ENCODE assay signal across 1 cellular context in the genomic region with DNA sequence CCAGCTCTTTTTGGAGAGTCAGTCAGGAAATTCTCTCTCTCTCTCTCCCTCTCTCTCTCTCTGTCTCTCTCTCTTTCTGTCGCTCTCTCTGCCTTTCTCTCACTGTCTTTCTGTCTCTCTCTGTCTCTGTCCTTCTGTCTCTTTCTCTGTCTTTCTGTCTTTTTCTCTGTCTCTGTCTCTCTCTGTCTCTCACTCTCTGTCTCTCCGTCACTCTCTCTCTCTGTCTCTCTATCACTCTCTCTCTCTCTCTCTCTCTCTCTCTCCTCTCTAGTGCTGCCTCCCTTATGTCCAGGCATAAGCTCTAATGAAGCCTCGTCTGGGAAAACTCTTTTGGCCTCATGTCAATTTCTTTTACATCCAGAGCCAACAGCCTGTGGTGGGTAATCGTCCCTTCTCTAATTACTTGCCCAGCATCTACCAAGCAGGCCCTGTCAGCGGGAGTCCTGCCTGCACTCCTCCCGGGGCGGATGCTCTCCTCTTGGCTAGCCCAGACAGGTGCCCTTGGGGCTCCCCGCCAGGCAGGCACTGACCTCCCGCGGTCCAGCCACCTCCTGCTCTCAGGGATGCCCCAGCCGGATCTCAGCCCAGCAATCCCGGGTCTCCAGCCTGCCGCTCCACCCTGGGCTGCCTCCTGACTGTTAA.
TF ChIP-seq lines count a peak whose summit lies in the region.

No MANE protein-coding gene starts in this region.

TF ChIP-seq in HEK293, 187 proteins besides CTCF, POLR2A, EP300 and RAD21 (continued from another document):
- TF ChIP-seq ZNF335 (tag by site-specific recombination; conservative IDR thresholded peaks at IDR 0.05): peak; percentile 26; the same call in 1 of the 2 replicates
- peak; percentile 49 for TF ChIP-seq ZNF843 (tag by site-specific recombination; IDR thresholded peaks at IDR 0.05)
- TF ChIP-seq ZNF394 (tag by site-specific recombination; IDR thresholded peaks at IDR 0.05; ENCODE audit: borderline replicate concordance): peak; percentile 20; the same call in 1 of the 2 replicates
- TF ChIP-seq, protein P1, sequence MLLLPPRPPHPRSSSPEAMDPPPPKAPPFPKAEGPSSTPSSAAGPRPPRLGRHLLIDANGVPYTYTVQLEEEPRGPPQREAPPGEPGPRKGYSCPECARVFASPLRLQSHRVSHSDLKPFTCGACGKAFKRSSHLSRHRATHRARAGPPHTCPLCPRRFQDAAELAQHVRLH (tag by site-specific recombination; IDR thresholded peaks at IDR 0.05): 0 out of 2 replicates have a peak, but pooled peaks have one; percentile 30
- TF ChIP-seq, protein P2, sequence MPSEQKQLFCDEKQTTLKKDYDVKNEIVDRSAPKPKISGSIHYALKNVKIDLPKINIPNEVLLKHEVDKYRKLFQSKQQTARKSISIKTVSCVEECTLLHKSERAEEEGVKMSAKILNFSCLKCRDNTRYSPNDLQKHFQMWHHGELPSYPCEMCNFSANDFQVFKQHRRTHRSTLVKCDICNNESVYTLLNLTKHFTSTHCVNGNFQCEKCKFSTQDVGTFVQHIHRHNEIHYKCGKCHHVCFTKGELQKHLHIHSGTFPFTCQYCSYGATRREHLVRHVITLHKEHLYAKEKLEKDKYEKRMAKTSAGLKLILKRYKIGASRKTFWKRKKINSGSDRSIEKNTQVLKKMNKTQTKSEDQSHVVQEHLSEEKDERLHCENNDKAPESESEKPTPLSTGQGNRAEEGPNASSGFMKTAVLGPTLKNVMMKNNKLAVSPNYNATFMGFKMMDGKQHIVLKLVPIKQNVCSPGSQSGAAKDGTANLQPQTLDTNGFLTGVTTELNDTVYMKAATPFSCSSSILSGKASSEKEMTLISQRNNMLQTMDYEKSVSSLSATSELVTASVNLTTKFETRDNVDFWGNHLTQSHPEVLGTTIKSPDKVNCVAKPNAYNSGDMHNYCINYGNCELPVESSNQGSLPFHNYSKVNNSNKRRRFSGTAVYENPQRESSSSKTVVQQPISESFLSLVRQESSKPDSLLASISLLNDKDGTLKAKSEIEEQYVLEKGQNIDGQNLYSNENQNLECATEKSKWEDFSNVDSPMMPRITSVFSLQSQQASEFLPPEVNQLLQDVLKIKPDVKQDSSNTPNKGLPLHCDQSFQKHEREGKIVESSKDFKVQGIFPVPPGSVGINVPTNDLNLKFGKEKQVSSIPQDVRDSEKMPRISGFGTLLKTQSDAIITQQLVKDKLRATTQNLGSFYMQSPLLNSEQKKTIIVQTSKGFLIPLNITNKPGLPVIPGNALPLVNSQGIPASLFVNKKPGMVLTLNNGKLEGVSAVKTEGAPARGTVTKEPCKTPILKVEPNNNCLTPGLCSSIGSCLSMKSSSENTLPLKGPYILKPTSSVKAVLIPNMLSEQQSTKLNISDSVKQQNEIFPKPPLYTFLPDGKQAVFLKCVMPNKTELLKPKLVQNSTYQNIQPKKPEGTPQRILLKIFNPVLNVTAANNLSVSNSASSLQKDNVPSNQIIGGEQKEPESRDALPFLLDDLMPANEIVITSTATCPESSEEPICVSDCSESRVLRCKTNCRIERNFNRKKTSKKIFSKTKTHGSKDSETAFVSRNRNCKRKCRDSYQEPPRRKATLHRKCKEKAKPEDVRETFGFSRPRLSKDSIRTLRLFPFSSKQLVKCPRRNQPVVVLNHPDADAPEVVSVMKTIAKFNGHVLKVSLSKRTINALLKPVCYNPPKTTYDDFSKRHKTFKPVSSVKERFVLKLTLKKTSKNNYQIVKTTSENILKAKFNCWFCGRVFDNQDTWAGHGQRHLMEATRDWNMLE (tag by site-specific recombination; conservative IDR thresholded peaks at IDR 0.05; ENCODE audit: low read depth): no peak
- TF ChIP-seq ZNF626 (tag by site-specific recombination; IDR thresholded peaks at IDR 0.05): no peak
- TF ChIP-seq SP7 (tag by site-specific recombination; IDR thresholded peaks at IDR 0.05): peak; percentile 42
- TF ChIP-seq, protein P3, sequence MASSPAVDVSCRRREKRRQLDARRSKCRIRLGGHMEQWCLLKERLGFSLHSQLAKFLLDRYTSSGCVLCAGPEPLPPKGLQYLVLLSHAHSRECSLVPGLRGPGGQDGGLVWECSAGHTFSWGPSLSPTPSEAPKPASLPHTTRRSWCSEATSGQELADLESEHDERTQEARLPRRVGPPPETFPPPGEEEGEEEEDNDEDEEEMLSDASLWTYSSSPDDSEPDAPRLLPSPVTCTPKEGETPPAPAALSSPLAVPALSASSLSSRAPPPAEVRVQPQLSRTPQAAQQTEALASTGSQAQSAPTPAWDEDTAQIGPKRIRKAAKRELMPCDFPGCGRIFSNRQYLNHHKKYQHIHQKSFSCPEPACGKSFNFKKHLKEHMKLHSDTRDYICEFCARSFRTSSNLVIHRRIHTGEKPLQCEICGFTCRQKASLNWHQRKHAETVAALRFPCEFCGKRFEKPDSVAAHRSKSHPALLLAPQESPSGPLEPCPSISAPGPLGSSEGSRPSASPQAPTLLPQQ (tag by site-specific recombination; IDR thresholded peaks at IDR 0.05): peak; percentile 17; the same call in 1 of the 2 replicates
- TF ChIP-seq ZNF596 (tag by site-specific recombination; IDR thresholded peaks at IDR 0.05): peak; percentile 98
- peak; percentile 98 for TF ChIP-seq PRDM1 (tag by site-specific recombination; IDR thresholded peaks at IDR 0.05)
- TF ChIP-seq ZNF341 (tag by site-specific recombination; IDR thresholded peaks at IDR 0.05; ENCODE audit: low read depth): peak; percentile 57
- no peak for TF ChIP-seq ZNF214 (tag by site-specific recombination; IDR thresholded peaks at IDR 0.05; ENCODE audit: borderline replicate concordance)
- TF ChIP-seq, protein P4, sequence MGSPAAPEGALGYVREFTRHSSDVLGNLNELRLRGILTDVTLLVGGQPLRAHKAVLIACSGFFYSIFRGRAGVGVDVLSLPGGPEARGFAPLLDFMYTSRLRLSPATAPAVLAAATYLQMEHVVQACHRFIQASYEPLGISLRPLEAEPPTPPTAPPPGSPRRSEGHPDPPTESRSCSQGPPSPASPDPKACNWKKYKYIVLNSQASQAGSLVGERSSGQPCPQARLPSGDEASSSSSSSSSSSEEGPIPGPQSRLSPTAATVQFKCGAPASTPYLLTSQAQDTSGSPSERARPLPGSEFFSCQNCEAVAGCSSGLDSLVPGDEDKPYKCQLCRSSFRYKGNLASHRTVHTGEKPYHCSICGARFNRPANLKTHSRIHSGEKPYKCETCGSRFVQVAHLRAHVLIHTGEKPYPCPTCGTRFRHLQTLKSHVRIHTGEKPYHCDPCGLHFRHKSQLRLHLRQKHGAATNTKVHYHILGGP (tag by site-specific recombination; IDR thresholded peaks at IDR 0.05): no peak
- TF ChIP-seq ZNF658 (tag by site-specific recombination; IDR thresholded peaks at IDR 0.05): no peak
- no peak for TF ChIP-seq ZNF223 (tag by site-specific recombination; IDR thresholded peaks at IDR 0.05)
- peak; percentile 99 for TF ChIP-seq GLIS1 (tag by site-specific recombination; IDR thresholded peaks at IDR 0.05)
- TF ChIP-seq ZBTB8A (tag by site-specific recombination; IDR thresholded peaks at IDR 0.05): peak; percentile 74
